In the genomic region with DNA sequence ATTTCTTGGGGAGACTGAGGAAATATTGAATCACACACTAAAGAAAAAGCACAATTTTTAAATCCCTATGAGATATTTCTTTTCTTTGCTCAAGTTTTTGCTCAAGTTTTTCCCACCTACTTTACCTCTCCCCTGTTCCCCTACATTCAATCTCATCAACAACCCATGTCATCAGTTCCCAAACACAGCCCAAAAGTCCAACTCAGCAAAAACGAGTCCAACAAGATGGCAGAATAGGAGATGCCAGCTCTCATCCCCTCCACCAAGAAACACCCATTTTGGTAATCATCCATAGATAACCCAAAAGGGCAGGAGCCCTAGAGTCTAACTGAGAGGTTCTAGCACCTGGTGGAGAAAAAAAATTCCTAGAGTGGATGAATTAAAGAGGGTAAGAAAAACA, we compare ENCODE assay signal across 8 cellular contexts.
"Had no signal": no experiment of that assay in that cellular context is flagged by ENCODE, and none has a peak within 500 bp of the region (broad histone marks: within the 10 kb centered on the region; RNA-seq: fewer than 3 reads in every experiment).

No MANE protein-coding gene starts in this region.

- DNase-seq: GDM1, GF-D8 had no signal

- FAIRE-seq: G401.6, GM12878, GM12891, GM12892, GM18507, GM19239 had no signal

- H3K4me3 ChIP-seq: GM12878 had no signal

- ATAC-seq: GM12878 had no signal
